Comparison of ENCODE assay signal across 8 cellular contexts in genomic region chr1:217135569-217135915, GRCh38.
DNase-seq lines count a peak whose midpoint lies in the region; ATAC-seq and TF ChIP-seq lines count a peak whose summit lies in the region.

No MANE protein-coding gene starts in this region.

- H3K27me3 Mint-ChIP-seq in activated CD8-positive, alpha-beta T cell treated with anti-CD3 and anti-CD28 coated beads, Interleukin-2, amount 10 ng/mL, durations not matched to agents 7 days and 5 days (ENCODE audit: low read depth) = peaks cover 63% of the 10 kb centered on the region
- peaks cover 59% of the 10 kb centered on the region for H3K27me3 Mint-ChIP-seq in activated CD8-positive, alpha-beta T cell treated with anti-CD3 and anti-CD28 coated beads for 36 hours

- peak overlapping the region; percentile 47 for H3K4me3 ChIP-seq in brain microvascular endothelial cell (ENCODE audit: low read depth, low read length)
- peak overlapping the region; percentile 9 to 33 for H3K4me3 ChIP-seq in left lung
- peak overlapping the region; percentile 31 for H3K4me3 ChIP-seq in urinary bladder (ENCODE audit: low read depth, low read length)

- no peak for ATAC-seq in activated CD8-positive, alpha-beta T cell treated with anti-CD3 and anti-CD28 coated beads, Interleukin-2, amount 10 ng/mL, durations not matched to agents 7 days and 5 days
- no peak for ATAC-seq in activated CD8-positive, alpha-beta T cell treated with anti-CD3 and anti-CD28 coated beads for 36 hours
- ATAC-seq in left lung (no peak), HG03135 (IDR thresholded peaks at IDR 0.05; ENCODE audit: unreplicated experiment) (no peak)

- H3K9me3 ChIP-seq in left lung = no peaks in the 10 kb centered on the region

- peaks cover 75% of the 10 kb centered on the region for H3K27me3 ChIP-seq in brain microvascular endothelial cell (replicated peaks)
- H3K27me3 ChIP-seq in left lung = peaks cover 72 to 93% of the 10 kb centered on the region in 2 donors

- intact Hi-C loops in activated CD8-positive, alpha-beta T cell treated with anti-CD3 and anti-CD28 coated beads for 36 hours (cut with micrococcal nuclease) = no loop called here
- intact Hi-C loops in left lung (cut with DNase I) = no loop called here

- no peak overlapping the region for H3K27ac Mint-ChIP-seq in activated CD8-positive, alpha-beta T cell treated with anti-CD3 and anti-CD28 coated beads, Interleukin-2, amount 10 ng/mL, durations not matched to agents 7 days and 5 days
- no peak overlapping the region for H3K27ac Mint-ChIP-seq in activated CD8-positive, alpha-beta T cell treated with anti-CD3 and anti-CD28 coated beads for 36 hours

- peaks cover 7% of the 10 kb centered on the region for H3K36me3 Mint-ChIP-seq in activated CD8-positive, alpha-beta T cell treated with anti-CD3 and anti-CD28 coated beads, Interleukin-2, amount 10 ng/mL, durations not matched to agents 7 days and 5 days (ENCODE audit: low read depth)
- H3K36me3 Mint-ChIP-seq in activated CD8-positive, alpha-beta T cell treated with anti-CD3 and anti-CD28 coated beads for 36 hours (ENCODE audit: low read depth) = no peaks in the 10 kb centered on the region

- no peaks in the 10 kb centered on the region for H3K36me3 ChIP-seq in brain microvascular endothelial cell (replicated peaks)
- no peaks in the 10 kb centered on the region for H3K36me3 ChIP-seq in left lung
- no peaks in the 10 kb centered on the region for H3K36me3 ChIP-seq in urinary bladder (ENCODE audit: insufficient read depth)

- DNase-seq in activated CD8-positive, alpha-beta T cell treated with anti-CD3 and anti-CD28 coated beads, Interleukin-2, amount 10 ng/mL, durations not matched to agents 7 days and 5 days = no peak
- DNase-seq in activated CD8-positive, alpha-beta T cell treated with anti-CD3 and anti-CD28 coated beads for 36 hours = no peak
- DNase-seq in brain microvascular endothelial cell = no peak
- peak in 1 of 2 donors; percentile 71 for DNase-seq in left lung
- DNase-seq in stimulated activated CD4-positive, alpha-beta T cell treated with anti-CD3 and anti-CD28 coated beads, Interleukin-4, amount 100 ng/mL, for 4 hours = no peak
- DNase-seq in amniotic stem cell (lab: John Stamatoyannopoulos, UW) = no peak

- H3K27ac ChIP-seq in brain microvascular endothelial cell (no peak overlapping the region), left lung (no peak overlapping the region), urinary bladder (ENCODE audit: low read depth) (no peak overlapping the region)

- H3K4me3 Mint-ChIP-seq in activated CD8-positive, alpha-beta T cell treated with anti-CD3 and anti-CD28 coated beads, Interleukin-2, amount 10 ng/mL, durations not matched to agents 7 days and 5 days = peak overlapping the region; percentile 34
- no peak overlapping the region for H3K4me3 Mint-ChIP-seq in activated CD8-positive, alpha-beta T cell treated with anti-CD3 and anti-CD28 coated beads for 36 hours

- H3K4me1 ChIP-seq in left lung (peaks cover 3 to 8% of the 10 kb centered on the region in 2 donors), urinary bladder (ENCODE audit: insufficient read depth) (no peaks in the 10 kb centered on the region)

- H3K9me3 Mint-ChIP-seq in activated CD8-positive, alpha-beta T cell treated with anti-CD3 and anti-CD28 coated beads, Interleukin-2, amount 10 ng/mL, durations not matched to agents 7 days and 5 days (ENCODE audit: insufficient read depth) = peaks cover 10% of the 10 kb centered on the region
- peaks cover 5% of the 10 kb centered on the region for H3K9me3 Mint-ChIP-seq in activated CD8-positive, alpha-beta T cell treated with anti-CD3 and anti-CD28 coated beads for 36 hours

- POLR2A ChIA-PET in activated CD8-positive, alpha-beta T cell treated with anti-CD3 and anti-CD28 coated beads, Interleukin-2, amount 10 ng/mL, durations not matched to agents 7 days and 5 days (lab: Charles Lee) = no interaction called here
- POLR2A ChIA-PET in activated CD8-positive, alpha-beta T cell treated with anti-CD3 and anti-CD28 coated beads for 36 hours (lab: Charles Lee) = no interaction called here

- in situ Hi-C loops in brain microvascular endothelial cell (cut with HindIII; ENCODE audit: low pct_ligation_motif_present, low sequenced_read_pairs) = no loop called here

- under 1% methylated on average over 32 of the region's 32 CpGs for WGBS in urinary bladder

- peaks cover 10% of the 10 kb centered on the region for H3K4me1 Mint-ChIP-seq in activated CD8-positive, alpha-beta T cell treated with anti-CD3 and anti-CD28 coated beads, Interleukin-2, amount 10 ng/mL, durations not matched to agents 7 days and 5 days (ENCODE audit: low read depth)
- peaks cover 5% of the 10 kb centered on the region for H3K4me1 Mint-ChIP-seq in activated CD8-positive, alpha-beta T cell treated with anti-CD3 and anti-CD28 coated beads for 36 hours (ENCODE audit: low read depth)

- CTCF ChIA-PET in activated CD8-positive, alpha-beta T cell treated with anti-CD3 and anti-CD28 coated beads, Interleukin-2, amount 10 ng/mL, durations not matched to agents 7 days and 5 days (lab: Charles Lee) = no interaction called here
- CTCF ChIA-PET in activated CD8-positive, alpha-beta T cell treated with anti-CD3 and anti-CD28 coated beads for 36 hours (lab: Charles Lee) = no interaction called here

- TF ChIP-seq CTCF in activated CD8-positive, alpha-beta T cell treated with anti-CD3 and anti-CD28 coated beads for 36 hours (IDR thresholded peaks at IDR 0.05) = no peak
- TF ChIP-seq CTCF in brain microvascular endothelial cell (IDR thresholded peaks at IDR 0.05; ENCODE audit: low read depth, low read length, missing control alignments) (no peak), left lung (IDR thresholded peaks at IDR 0.05) (no peak)
